In the genomic region with DNA sequence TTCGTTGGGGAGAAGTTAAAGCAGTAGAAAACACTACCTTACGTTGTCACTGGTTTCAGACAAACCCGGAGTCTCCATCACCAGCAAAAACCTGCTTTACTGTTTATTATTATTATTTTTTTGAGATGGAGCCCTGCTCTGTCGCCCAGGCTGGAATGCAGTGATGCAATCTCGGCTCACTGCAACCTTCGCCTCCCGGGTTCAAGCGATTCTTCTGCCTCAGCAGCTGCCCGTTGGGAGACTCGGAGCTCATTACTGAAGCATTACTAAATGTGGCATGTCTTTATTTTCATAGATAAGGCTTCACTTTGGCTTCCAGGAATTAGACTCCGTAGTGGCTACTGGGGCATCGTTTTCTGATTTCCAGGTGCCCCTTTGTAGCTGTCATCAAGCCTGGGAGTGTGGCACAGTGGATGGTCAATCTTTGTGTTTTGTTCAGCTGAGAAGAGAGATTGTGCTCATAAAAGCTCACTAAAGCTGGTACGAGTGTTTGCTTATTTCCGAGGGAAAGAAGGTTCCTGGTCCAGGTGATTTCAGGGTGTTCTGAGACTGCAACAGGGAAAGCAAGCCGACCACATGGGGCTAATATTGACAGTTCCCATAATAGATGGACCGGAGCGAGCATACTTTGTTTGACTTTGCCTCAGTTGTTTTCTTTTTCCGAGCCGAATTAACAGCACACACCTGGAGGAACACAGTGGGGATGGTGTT, we compare ENCODE assay signal across 1 cellular context.
TF ChIP-seq lines count a peak whose summit lies in the region.

No MANE protein-coding gene starts in this region.

TF ChIP-seq in neural cell, 6 proteins besides CTCF, POLR2A, EP300 and RAD21 (continued from another document):
- TF ChIP-seq SMC3 (conservative IDR thresholded peaks at IDR 0.05; ENCODE audit: poor library complexity) = no peak
